Comparison of ENCODE assay signal across 8 cellular contexts in genomic region chr5:172283862-172284274, GRCh38. TPM values are rescaled to one million over a fixed set of nuclear protein-coding genes. Genes with fewer than 3 reads are reported as not detected.
DNase-seq lines count a peak whose midpoint lies in the region; ATAC-seq and TF ChIP-seq lines count a peak whose summit lies in the region.

No MANE protein-coding gene starts in this region.

- no peaks in the 10 kb centered on the region for H3K9me3 ChIP-seq in right lobe of liver

- under 1% methylated on average over 33 of the region's 55 CpGs for WGBS in right lobe of liver (ENCODE audit: insufficient coverage, low coverage, low lambda C conversion rate, missing lambda C conversion rate)

- ATAC-seq in GM18519 (IDR thresholded peaks at IDR 0.05; ENCODE audit: low FRiP score, unreplicated experiment) (peak; percentile 69), HG03025 (IDR thresholded peaks at IDR 0.05; ENCODE audit: low FRiP score, unreplicated experiment) (peak; percentile 87), right lobe of liver (peak; percentile 90 to 94 (median 92))

- DNase-seq in AG04449 (ENCODE audit: low read depth, low spot score) (no peak), NCI-H2227 (lab: John Stamatoyannopoulos, UW; ENCODE audit: unreplicated experiment) (peak; percentile 87), right lobe of liver (peak; percentile 88 to 90 (median 89))
- DNase-seq in activated CD4-positive, alpha-beta T cell treated with anti-CD3 and anti-CD28 coated beads, Interleukin-2, amount 10 ng/mL, durations not matched to agents 24 days and 14 days = peak; percentile 95
- DNase-seq in stimulated activated CD4-positive, alpha-beta T cell treated with anti-CD3 and anti-CD28 coated beads, Interleukin-4, amount 100 ng/mL, for 48 hours (ENCODE audit: low read depth in 2 of 2) = peak; percentile 65 to 74

- no peaks in the 10 kb centered on the region for H3K9me3 Mint-ChIP-seq in activated CD4-positive, alpha-beta T cell treated with anti-CD3 and anti-CD28 coated beads, Interleukin-2, amount 10 ng/mL, durations not matched to agents 24 days and 14 days
- no peaks in the 10 kb centered on the region for H3K9me3 Mint-ChIP-seq in dendritic cell treated with granulocyte-macrophage colony-stimulating factor and Interleukin-4, amounts not matched to agents 40 ng/mL and 50 ng/mL, for 4 days

- no peaks in the 10 kb centered on the region for H3K36me3 Mint-ChIP-seq in activated CD4-positive, alpha-beta T cell treated with anti-CD3 and anti-CD28 coated beads, Interleukin-2, amount 10 ng/mL, durations not matched to agents 24 days and 14 days (ENCODE audit: low read depth)
- peaks cover 21% of the 10 kb centered on the region for H3K36me3 Mint-ChIP-seq in dendritic cell treated with granulocyte-macrophage colony-stimulating factor and Interleukin-4, amounts not matched to agents 40 ng/mL and 50 ng/mL, for 4 days (ENCODE audit: low read depth)

- peak overlapping the region; percentile 88 for H3K4me3 Mint-ChIP-seq in activated CD4-positive, alpha-beta T cell treated with anti-CD3 and anti-CD28 coated beads, Interleukin-2, amount 10 ng/mL, durations not matched to agents 24 days and 14 days
- peak overlapping the region; percentile 93 for H3K4me3 Mint-ChIP-seq in dendritic cell treated with granulocyte-macrophage colony-stimulating factor and Interleukin-4, amounts not matched to agents 40 ng/mL and 50 ng/mL, for 4 days

- TF ChIP-seq POLR2A in right lobe of liver (IDR thresholded peaks at IDR 0.05) = peak; percentile 72

- H3K4me1 Mint-ChIP-seq in activated CD4-positive, alpha-beta T cell treated with anti-CD3 and anti-CD28 coated beads, Interleukin-2, amount 10 ng/mL, durations not matched to agents 24 days and 14 days = peaks cover 23% of the 10 kb centered on the region
- H3K4me1 Mint-ChIP-seq in dendritic cell treated with granulocyte-macrophage colony-stimulating factor and Interleukin-4, amounts not matched to agents 40 ng/mL and 50 ng/mL, for 4 days (ENCODE audit: low read depth) = peaks cover 35% of the 10 kb centered on the region

- peak overlapping the region in 1 of 3 donors; percentile 66 for H3K27ac ChIP-seq in right lobe of liver

- peak overlapping the region; percentile 78 for H3K27ac Mint-ChIP-seq in activated CD4-positive, alpha-beta T cell treated with anti-CD3 and anti-CD28 coated beads, Interleukin-2, amount 10 ng/mL, durations not matched to agents 24 days and 14 days
- H3K27ac Mint-ChIP-seq in dendritic cell treated with granulocyte-macrophage colony-stimulating factor and Interleukin-4, amounts not matched to agents 40 ng/mL and 50 ng/mL, for 4 days = peak overlapping the region; percentile 94

- peaks cover 25% of the 10 kb centered on the region for H3K27me3 Mint-ChIP-seq in activated CD4-positive, alpha-beta T cell treated with anti-CD3 and anti-CD28 coated beads, Interleukin-2, amount 10 ng/mL, durations not matched to agents 24 days and 14 days
- peaks cover 7% of the 10 kb centered on the region for H3K27me3 Mint-ChIP-seq in dendritic cell treated with granulocyte-macrophage colony-stimulating factor and Interleukin-4, amounts not matched to agents 40 ng/mL and 50 ng/mL, for 4 days

- no peaks in the 10 kb centered on the region for H3K36me3 ChIP-seq in right lobe of liver

- peaks cover 0 to 26% (median 3%) of the 10 kb centered on the region in 4 donors for H3K4me1 ChIP-seq in right lobe of liver

- H3K27me3 ChIP-seq in right lobe of liver = no peaks in the 10 kb centered on the region

- intact Hi-C loops in activated CD4-positive, alpha-beta T cell treated with anti-CD3 and anti-CD28 coated beads, Interleukin-2, amount 10 ng/mL, durations not matched to agents 24 days and 14 days (cut with micrococcal nuclease) = loop anchor here (1.0 to 10.0 kb wide), 8 partner anchors 9 to 771 kb away; partner anchors contain the start of genes CREBRF, FBXW11 and STK10
- intact Hi-C loops in dendritic cell treated with granulocyte-macrophage colony-stimulating factor and Interleukin-4, amounts not matched to agents 40 ng/mL and 50 ng/mL, for 4 days (cut with micrococcal nuclease) = loop anchor here (1.0 to 5.0 kb wide), 3 partner anchors 9 to 97 kb away; partner anchors contain the start of gene STK10
- intact Hi-C loops in right lobe of liver (cut with DNase I) = no loop called here

- TF ChIP-seq CTCF in AG04449 (IDR thresholded peaks at IDR 0.05; ENCODE audit: insufficient read depth, low read length, missing control alignments) (no peak), right lobe of liver (IDR thresholded peaks at IDR 0.05) (no peak)

- CTCF ChIA-PET in AG04449 (lab: Yijun Ruan, JAX) = interaction anchor here (1.2 to 3.4 kb wide), 4 partner anchors 8 to 180 kb away, joined by 4 to 25 read pairs (median 8); no protein-coding TSS in a partner anchor

- H3K4me3 ChIP-seq in AG04449 (ENCODE audit: low read depth, low read length) = peak overlapping the region; percentile 75
- H3K4me3 ChIP-seq in right lobe of liver = peak overlapping the region; percentile 58 to 98 (median 86)

- POLR2A ChIA-PET in AG04449 (lab: Yijun Ruan, JAX) = interaction anchor here (1.3 kb wide), 1 partner anchor 17 kb away, joined by 3 read pairs; no protein-coding TSS in a partner anchor

RNA-seq across cellular contexts. Expression of gene UBTD2, which starts 0.3 kb away (rescaled TPM):
- total RNA-seq in activated CD4-positive, alpha-beta T cell treated with anti-CD3 and anti-CD28 coated beads, Interleukin-2, amount 10 ng/mL, durations not matched to agents 24 days and 14 days = 5.5 and 6.3 TPM in 2 replicates
- 10 to 100 TPM in 1 of 6 experiments, 1 to 10 TPM in 5; 6.7 to 11.7 (median 9.2) TPM for total RNA-seq in right lobe of liver

Comparison
In these comparisons a context has a peak if more than half of its experiments do, and no peak if none do; other contexts are left out.
1. intact Hi-C loops: an anchor here in activated CD4-positive, alpha-beta T cell treated with anti-CD3 and anti-CD28 coated beads, Interleukin-2, amount 10 ng/mL, durations not matched to agents 24 days and 14 days (1.0 to 10.0 kb wide) and dendritic cell treated with granulocyte-macrophage colony-stimulating factor and Interleukin-4, amounts not matched to agents 40 ng/mL and 50 ng/mL, for 4 days (1.0 to 5.0 kb wide); none called in right lobe of liver.